In genomic region chr7:2383543-2384274, GRCh38 we compare ENCODE assay signal across 2 cellular contexts.
A peak's percentile ranks its signal among the peaks of the same experiment; 100 is the strongest.
TF ChIP-seq lines count a peak whose summit lies in the region.

No MANE protein-coding gene starts in this region.

TF ChIP-seq in HepG2, 621 proteins besides CTCF, POLR2A, EP300 and RAD21:
- TF ChIP-seq AGO2 (optimal IDR thresholded peaks at IDR 0.05; ENCODE audit: low read depth, low read length): peak; percentile 95
- TF ChIP-seq NFAT5 (CRISPR knock-in tag; IDR thresholded peaks at IDR 0.05): no peak
- TF ChIP-seq HNRNPL (IDR thresholded peaks at IDR 0.05; ENCODE audit: low read depth, low read length): 0 out of 2 replicates have a peak, but pooled peaks have one; percentile 55
- no peak for TF ChIP-seq ZNF598 (CRISPR knock-in tag; IDR thresholded peaks at IDR 0.05; ENCODE audit: borderline replicate concordance)
- TF ChIP-seq RBFOX2 (IDR thresholded peaks at IDR 0.05; ENCODE audit: low read depth, low read length): peak; percentile 38
TF ChIP-seq in HepG2: peak in this region for 3.

TF ChIP-seq in K562, 482 proteins besides CTCF, POLR2A, EP300 and RAD21:
- TF ChIP-seq FOS (IDR thresholded peaks at IDR 0.05; ENCODE audit: extremely low read depth, insufficient read length) (no peak), POLR2G (IDR thresholded peaks at IDR 0.05; ENCODE audit: low read depth, low read length) (peak; percentile 62)
